In genomic region chr12:3753549-3754284, GRCh38 we compare ENCODE assay signal across 8 cellular contexts. TPM values are rescaled to one million over a fixed set of nuclear protein-coding genes. Genes with fewer than 3 reads are reported as not detected.
DNase-seq lines count a peak whose midpoint lies in the region; ATAC-seq and TF ChIP-seq lines count a peak whose summit lies in the region.

No MANE protein-coding gene starts in this region.

- H2AFZ ChIP-seq in trophoblast cell (ENCODE audit: insufficient read depth, low read length, poor library complexity): no peak overlapping the region

- peak overlapping the region; percentile 57 for H3K4me3 ChIP-seq in epithelial cell of proximal tubule (ENCODE audit: low read depth, low read length)
- no peak overlapping the region for H3K4me3 ChIP-seq in trophoblast cell (ENCODE audit: low read depth, low read length)

- H4K91ac ChIP-seq in trophoblast cell (ENCODE audit: low read depth, low read length): no peak overlapping the region

- TF ChIP-seq CTCF in GM13976 (IDR thresholded peaks at IDR 0.05; ENCODE audit: borderline replicate concordance, control extremely low read depth, extremely low read depth, insufficient read depth, missing control alignments): no peak
- no peak for TF ChIP-seq CTCF in epithelial cell of proximal tubule (conservative IDR thresholded peaks at IDR 0.05; ENCODE audit: low read depth, low read length)

- no peak overlapping the region for H4K12ac ChIP-seq in trophoblast cell (ENCODE audit: low read depth, low read length)

- H2BK5ac ChIP-seq in trophoblast cell (ENCODE audit: low read depth, low read length, poor library complexity): no peak overlapping the region

- no peak overlapping the region for H3K4ac ChIP-seq in trophoblast cell (ENCODE audit: low read depth, low read length)

- H2BK12ac ChIP-seq in trophoblast cell (ENCODE audit: low read length): no peak overlapping the region

- H2BK120ac ChIP-seq in trophoblast cell (ENCODE audit: insufficient read depth, low read length, poor library complexity): no peak overlapping the region

- no peak overlapping the region for H3K9ac ChIP-seq in trophoblast cell (ENCODE audit: low read length)

- H3K23ac ChIP-seq in trophoblast cell (ENCODE audit: low read length): no peak overlapping the region

- no peak overlapping the region for H2AK5ac ChIP-seq in trophoblast cell (ENCODE audit: low read length)

- H3K79me2 ChIP-seq in trophoblast cell (ENCODE audit: control insufficient read depth, insufficient read depth, low read length, poor library complexity): no peaks in the 10 kb centered on the region

- H3K4me1 ChIP-seq in trophoblast cell (ENCODE audit: control insufficient read depth in 1 of 2, insufficient read depth in 2 of 2, low read length in 2 of 2): peaks cover 4% of the 10 kb centered on the region in 2 experiments

- H3K14ac ChIP-seq in trophoblast cell (ENCODE audit: low read length): no peak overlapping the region

- peak overlapping the region; percentile 71 for H3K4me2 ChIP-seq in trophoblast cell (ENCODE audit: low read length)

- H3K27ac ChIP-seq in trophoblast cell (ENCODE audit: low read depth, low read length) (no peak overlapping the region), caudate nucleus (ENCODE audit: low read depth, low read length) (no peak overlapping the region)

- no peaks in the 10 kb centered on the region for H3K36me3 ChIP-seq in trophoblast cell (ENCODE audit: control insufficient read depth in 1 of 2, insufficient read depth in 2 of 2, low read length in 2 of 2)

- H3K79me1 ChIP-seq in trophoblast cell (ENCODE audit: low read length): peaks cover 2% of the 10 kb centered on the region

- in situ Hi-C loops in GM13976 (cut with MboI; ENCODE audit: low sequenced_read_pairs, unreplicated experiment): no loop called here

- ATAC-seq in HG03469 (IDR thresholded peaks at IDR 0.05; ENCODE audit: unreplicated experiment): no peak

- H3K9me3 ChIP-seq in trophoblast cell (ENCODE audit: insufficient read depth, low read depth, low read length): no peaks in the 10 kb centered on the region

- H3K27me3 ChIP-seq in trophoblast cell (ENCODE audit: insufficient read depth, low read length): no peaks in the 10 kb centered on the region

- no peak overlapping the region for H3K18ac ChIP-seq in trophoblast cell (ENCODE audit: low read length)

- no CpG with 5 or more reads among the region's 9 CpGs for WGBS in trophoblast cell (ENCODE audit: extremely low coverage, insufficient coverage, insufficient read length)

- H4K8ac ChIP-seq in trophoblast cell (ENCODE audit: low read depth, low read length): no peak overlapping the region

- DNase-seq in GM13976 (ENCODE audit: low spot score) (peak; percentile 23), NOMO-1 (lab: John Stamatoyannopoulos, UW; ENCODE audit: unreplicated experiment in 2 of 2) (peak; percentile 66 to 73), epithelial cell of proximal tubule (ENCODE audit: low read depth) (no peak), trophoblast cell (no peak), caudate nucleus (lab: John Stamatoyannopoulos, UW) (no peak), dedifferentiated amniotic fluid mesenchymal stem cell (ENCODE audit: extremely low spot score) (no peak)
- DNase-seq in activated effector memory CD4-positive, alpha-beta T cell treated with anti-CD3 and anti-CD28 coated beads, Interleukin-2, amount 50 U/mL, for 16 hours: no peak

RNA-seq across cellular contexts. Expression of gene CRACR2A, which starts 0.8 kb away (rescaled TPM):
- total RNA-seq in epithelial cell of proximal tubule: 1.7 and 4.5 TPM in 2 replicates
- 0.31 and 0.40 TPM in 2 replicates for polyA plus RNA-seq in trophoblast cell (2013)

Comparison
In these comparisons a context has a peak if more than half of its experiments do, and no peak if none do; other contexts are left out.
1. DNase-seq: peak in GM13976 (single experiment) and NOMO-1 (2 of 2); none in epithelial cell of proximal tubule (single experiment), trophoblast cell (0 of 2), activated effector memory CD4-positive, alpha-beta T cell treated with anti-CD3 and anti-CD28 coated beads, Interleukin-2, amount 50 U/mL, for 16 hours (single experiment), caudate nucleus (0 of 61) and dedifferentiated amniotic fluid mesenchymal stem cell (single experiment).